ENCODE assay signal across 12 cellular contexts in genomic region chr2:13193075-13193474, GRCh38.
A peak's percentile ranks its signal among the peaks of the same experiment; 100 is the strongest.
DNase-seq lines count a peak whose midpoint lies in the region; ATAC-seq, FAIRE-seq and TF ChIP-seq lines count a peak whose summit lies in the region.
"Had no signal": no experiment of that assay in that cellular context is flagged by ENCODE, and none has a peak within 500 bp of the region (broad histone marks: within the 10 kb centered on the region; RNA-seq: fewer than 3 reads in every experiment).

No MANE protein-coding gene starts in this region.

- H3K9me3 Mint-ChIP-seq in activated CD4-positive, alpha-beta T cell treated with anti-CD3 and anti-CD28 coated beads for 36 hours (ENCODE audit: low read depth): no peaks in the 10 kb centered on the region
- H3K9me3 Mint-ChIP-seq in effector memory CD8-positive, alpha-beta T cell: no peaks in the 10 kb centered on the region
- H3K9me3 Mint-ChIP-seq: CD4-positive, CD25-positive, alpha-beta regulatory T cell; immature natural killer cell had no signal

- CTCF ChIA-PET in activated CD4-positive, alpha-beta T cell treated with anti-CD3 and anti-CD28 coated beads for 36 hours (lab: Charles Lee): no interaction called here

- H3K4me1 ChIP-seq in thyroid gland: no peaks in the 10 kb centered on the region
- no peaks in the 10 kb centered on the region for H3K4me1 ChIP-seq in ovary (ENCODE audit: insufficient read depth)
- H3K4me1 ChIP-seq: spleen had no signal

- WGBS in thyroid gland, 2 donors: 72 to 73% methylated on average over 4 of the region's 4 CpGs
- WGBS in ovary, 3 donors: 78 to 80% (median 78%) methylated on average over 4 of the region's 4 CpGs

- H3K27ac ChIP-seq in thyroid gland (no peak overlapping the region), ovary (no peak overlapping the region)
- H3K27ac ChIP-seq: spleen had no signal

- H3K27me3 Mint-ChIP-seq in activated CD4-positive, alpha-beta T cell treated with anti-CD3 and anti-CD28 coated beads for 36 hours: peaks cover 6% of the 10 kb centered on the region
- peaks cover 0 to 8% of the 10 kb centered on the region in 2 donors for H3K27me3 Mint-ChIP-seq in effector memory CD8-positive, alpha-beta T cell

- H3K36me3 ChIP-seq in thyroid gland (no peaks in the 10 kb centered on the region), ovary (no peaks in the 10 kb centered on the region)
- H3K36me3 ChIP-seq: spleen had no signal

- no peaks in the 10 kb centered on the region for H3K4me1 Mint-ChIP-seq in activated CD4-positive, alpha-beta T cell treated with anti-CD3 and anti-CD28 coated beads for 36 hours
- no peaks in the 10 kb centered on the region for H3K4me1 Mint-ChIP-seq in effector memory CD8-positive, alpha-beta T cell (ENCODE audit: low read depth in 2 of 2)
- H3K4me1 Mint-ChIP-seq: CD4-positive, CD25-positive, alpha-beta regulatory T cell; immature natural killer cell had no signal

- no peak for TF ChIP-seq EP300 in ovary (IDR thresholded peaks at IDR 0.05)

- peak; percentile 55 for ATAC-seq in activated CD4-positive, alpha-beta T cell treated with anti-CD3 and anti-CD28 coated beads for 36 hours
- ATAC-seq in HG03066 (IDR thresholded peaks at IDR 0.05; ENCODE audit: low read depth, unreplicated experiment): peak; percentile 72
- no peak for ATAC-seq in effector memory CD8-positive, alpha-beta T cell (replicated peaks)

- POLR2A ChIA-PET in activated CD4-positive, alpha-beta T cell treated with anti-CD3 and anti-CD28 coated beads for 36 hours (lab: Charles Lee): no interaction called here

- H3K9me3 ChIP-seq in thyroid gland (no peaks in the 10 kb centered on the region), ovary (no peaks in the 10 kb centered on the region)
- H3K9me3 ChIP-seq: spleen had no signal

- no peak overlapping the region for H3K4me3 Mint-ChIP-seq in activated CD4-positive, alpha-beta T cell treated with anti-CD3 and anti-CD28 coated beads for 36 hours
- H3K4me3 Mint-ChIP-seq in effector memory CD8-positive, alpha-beta T cell: no peak overlapping the region
- H3K4me3 Mint-ChIP-seq: CD4-positive, CD25-positive, alpha-beta regulatory T cell; immature natural killer cell had no signal

- H3K27ac Mint-ChIP-seq in activated CD4-positive, alpha-beta T cell treated with anti-CD3 and anti-CD28 coated beads for 36 hours: no peak overlapping the region
- no peak overlapping the region for H3K27ac Mint-ChIP-seq in effector memory CD8-positive, alpha-beta T cell
- H3K27ac Mint-ChIP-seq: CD4-positive, CD25-positive, alpha-beta regulatory T cell; immature natural killer cell had no signal

- no peak for DNase-seq in activated CD4-positive, alpha-beta T cell treated with anti-CD3 and anti-CD28 coated beads for 36 hours
- no peak for DNase-seq in activated CD4-positive, alpha-beta T cell treated with anti-CD3 and anti-CD28 coated beads, Interleukin-2, amount 50 U/mL, for 1 hour
- DNase-seq in RKO (ENCODE audit: low spot score) (peak; percentile 81), urothelium cell line (ENCODE audit: low spot score) (no peak), thyroid gland (no peak), ovary (no peak)
- DNase-seq in effector memory CD8-positive, alpha-beta T cell: no peak
- DNase-seq: anterior cingulate cortex; CD4-positive, CD25-positive, alpha-beta regulatory T cell; immature natural killer cell; spleen had no signal

- H3K36me3 Mint-ChIP-seq in activated CD4-positive, alpha-beta T cell treated with anti-CD3 and anti-CD28 coated beads for 36 hours (ENCODE audit: low read depth): no peaks in the 10 kb centered on the region
- H3K36me3 Mint-ChIP-seq in effector memory CD8-positive, alpha-beta T cell (ENCODE audit: insufficient read depth): no peaks in the 10 kb centered on the region
- H3K36me3 Mint-ChIP-seq: CD4-positive, CD25-positive, alpha-beta regulatory T cell; immature natural killer cell had no signal

- H3K27me3 ChIP-seq in thyroid gland (no peaks in the 10 kb centered on the region), ovary (no peaks in the 10 kb centered on the region)

- peak; percentile 9 for FAIRE-seq in urothelium cell line (lab: Jason Lieb, UNC)

- TF ChIP-seq POLR2A in thyroid gland (IDR thresholded peaks at IDR 0.05): no peak
- no peak for TF ChIP-seq POLR2A in ovary (IDR thresholded peaks at IDR 0.05)

- H3K4me3 ChIP-seq in thyroid gland (replicated peaks in 1 of 3) (no peak overlapping the region), ovary (no peak overlapping the region)
- H3K4me3 ChIP-seq: spleen had no signal

- TF ChIP-seq CTCF in thyroid gland (IDR thresholded peaks at IDR 0.05) (no peak), ovary (IDR thresholded peaks at IDR 0.05) (no peak)

- intact Hi-C loops in activated CD4-positive, alpha-beta T cell treated with anti-CD3 and anti-CD28 coated beads for 36 hours (cut with DNase I, micrococcal nuclease): no loop called here
- intact Hi-C loops in thyroid gland (cut with DNase I) (no loop called here), ovary (cut with DNase I) (no loop called here)
